In genomic region chr4:113272523-113272922, GRCh38 we compare ENCODE assay signal across 26 cellular contexts.
"Had no signal": no experiment of that assay in that cellular context is flagged by ENCODE, and none has a peak within 500 bp of the region (broad histone marks: within the 10 kb centered on the region; RNA-seq: fewer than 3 reads in every experiment).

No MANE protein-coding gene starts in this region.

- H3K4me1 Mint-ChIP-seq: immature natural killer cell; memory B cell; naive B cell; neural progenitor cell; stimulated activated naive CD8-positive, alpha-beta T cell treated with anti-CD3 and anti-CD28 coated beads, Interleukin-15, amount 100 ng/mL, for 72 hours had no signal

- H3K4me2 ChIP-seq: neural progenitor cell, smooth muscle cell had no signal

- H3K27me3 ChIP-seq: neural progenitor cell, right atrium auricular region, testis, tibial artery had no signal

- H3K4me1 ChIP-seq: parathyroid adenoma, testis, tibial artery had no signal

- DNase-seq: cortex of kidney; effector memory CD8-positive, alpha-beta T cell; hypothalamus; immature natural killer cell; islet precursor cell; mucosa of descending colon; naive B cell; stimulated activated CD4-positive, alpha-beta T cell treated with anti-CD3 and anti-CD28 coated beads, Interleukin-12 subunit alpha, Interleukin-12 subunit beta, amount 100 ng/mL, for 4 hours; stimulated activated CD4-positive, alpha-beta T cell treated with anti-CD3 and anti-CD28 coated beads, Interleukin-1b, Interleukin-23, amount 100 ng/mL, for 48 hours; stimulated activated CD4-positive, alpha-beta T cell treated with anti-CD3 and anti-CD28 coated beads, Interleukin-4, amount 100 ng/mL, for 1 hour; stimulated activated CD8-positive, alpha-beta memory T cell treated with anti-CD3 and anti-CD28 coated beads, Interleukin-4, amount 100 ng/mL, for 48 hours; stimulated activated naive CD4-positive, alpha-beta T cell; stimulated activated naive CD8-positive, alpha-beta T cell treated with anti-CD3 and anti-CD28 coated beads, Interleukin-15, amount 100 ng/mL, for 72 hours; testis; tibial artery had no signal

- H3K79me2 ChIP-seq: parathyroid adenoma had no signal

- H3K9ac ChIP-seq: neural progenitor cell, parathyroid adenoma had no signal

- H3K9me3 ChIP-seq: mucosa of descending colon, right atrium auricular region, testis, tibial artery had no signal

- H3K27me3 Mint-ChIP-seq: memory B cell, progenitor cell of endocrine pancreas, type B pancreatic cell had no signal

- H3K27ac ChIP-seq: neural progenitor cell, parathyroid adenoma, right atrium auricular region, testis, tibial artery had no signal

- ATAC-seq: effector memory CD8-positive, alpha-beta T cell; left lobe of liver; mucosa of descending colon; natural killer cell treated with Interleukin-12 subunit alpha and Interleukin-12 subunit beta and Interleukin-15 and Interleukin-18, amount 100 ng/mL, for 72 hours; sciatic nerve; stimulated activated naive CD8-positive, alpha-beta T cell treated with anti-CD3 and anti-CD28 coated beads, Interleukin-15, amount 100 ng/mL, for 72 hours had no signal

- H3K4me3 Mint-ChIP-seq: effector memory CD8-positive, alpha-beta T cell; immature natural killer cell; memory B cell; naive B cell; natural killer cell treated with Interleukin-12 subunit alpha and Interleukin-12 subunit beta and Interleukin-15 and Interleukin-18, amount 100 ng/mL, for 72 hours; neural progenitor cell; stimulated activated naive CD8-positive, alpha-beta T cell treated with anti-CD3 and anti-CD28 coated beads, Interleukin-15, amount 100 ng/mL, for 72 hours; type B pancreatic cell had no signal

- H3K36me3 Mint-ChIP-seq: immature natural killer cell; memory B cell; naive B cell; natural killer cell treated with Interleukin-12 subunit alpha and Interleukin-12 subunit beta and Interleukin-15 and Interleukin-18, amount 100 ng/mL, for 72 hours; type B pancreatic cell had no signal

- H3K4me3 ChIP-seq: lung, mucosa of descending colon, neural progenitor cell, right atrium auricular region, smooth muscle cell, testis, tibial artery had no signal

- H3K36me3 ChIP-seq: neural progenitor cell, tibial artery had no signal

- H3K27ac Mint-ChIP-seq: effector memory CD8-positive, alpha-beta T cell; immature natural killer cell; memory B cell; naive B cell; natural killer cell treated with Interleukin-12 subunit alpha and Interleukin-12 subunit beta and Interleukin-15 and Interleukin-18, amount 100 ng/mL, for 72 hours; neural progenitor cell; progenitor cell of endocrine pancreas; type B pancreatic cell had no signal

- H3K9me3 Mint-ChIP-seq: memory B cell; natural killer cell treated with Interleukin-12 subunit alpha and Interleukin-12 subunit beta and Interleukin-15 and Interleukin-18, amount 100 ng/mL, for 72 hours; stimulated activated naive CD8-positive, alpha-beta T cell treated with anti-CD3 and anti-CD28 coated beads, Interleukin-15, amount 100 ng/mL, for 72 hours; type B pancreatic cell had no signal

- H2AFZ ChIP-seq: neural progenitor cell, parathyroid adenoma had no signal
